10 cellular contexts compared by ENCODE assay signal in genomic region chr2:46982356-46983064, GRCh38. TPM values are rescaled to one million over a fixed set of nuclear protein-coding genes. Genes with fewer than 3 reads are reported as not detected.
DNase-seq lines count a peak whose midpoint lies in the region; ATAC-seq, FAIRE-seq and TF ChIP-seq lines count a peak whose summit lies in the region.
"Had no signal": no experiment of that assay in that cellular context is flagged by ENCODE, and none has a peak within 500 bp of the region (broad histone marks: within the 10 kb centered on the region; RNA-seq: fewer than 3 reads in every experiment).

No MANE protein-coding gene starts in this region.

- BruUV-seq in K562 (replicated peaks; lab: Mats Ljungman, UMichigan), result no TSS peak

- no peak for FAIRE-seq in K562 (lab: Jason Lieb, UNC)

- peak overlapping the region in 1 of 10 donors; percentile 42 for H3K4me3 Mint-ChIP-seq in naive thymus-derived CD8-positive, alpha-beta T cell
- H3K4me3 Mint-ChIP-seq: nephron progenitor cell had no signal

- no peak for TF ChIP-seq EP300 in K562 (IDR thresholded peaks at IDR 0.05; ENCODE audit: low read length)

- no peak for TF ChIP-seq CTCF in K562 (IDR thresholded peaks at IDR 0.05 in 2 of 3, conservative IDR thresholded peaks at IDR 0.05 in 1 of 3; ENCODE audit: insufficient read depth in 2 of 3, low read depth in 1 of 3, low read length in 3 of 3)

- intact Hi-C loops in K562 (cut with micrococcal nuclease), result no loop called here
- intact Hi-C loops in head of caudate nucleus (cut with DNase I), result no loop called here

- no peak overlapping the region for H3K4me2 ChIP-seq in K562 (ENCODE audit: insufficient read depth, low read length)

- no peaks in the 10 kb centered on the region for H3K9me3 Mint-ChIP-seq in naive thymus-derived CD8-positive, alpha-beta T cell
- H3K9me3 Mint-ChIP-seq: nephron progenitor cell had no signal

- CTCF ChIA-PET in K562 (lab: Yijun Ruan, JAX; ENCODE audit: low intra/inter-chr PET ratio), result no interaction called here

- no peaks in the 10 kb centered on the region for H3K9me3 ChIP-seq in K562 (replicated peaks; ENCODE audit: control insufficient read depth, insufficient read depth, low read depth, low read length)

- H3K36me3 Mint-ChIP-seq in naive thymus-derived CD8-positive, alpha-beta T cell, result peaks cover 0 to 24% (median 1%) of the 10 kb centered on the region in 3 donors

- no peak for DNase-seq in Jurkat, Clone E6-1 (ENCODE audit: low read depth, low spot score)
- DNase-seq in K562 (ENCODE audit: extremely low read depth in 1 of 4, low spot score in 3 of 4), result no peak
- DNase-seq in stimulated activated CD8-positive, alpha-beta memory T cell treated with anti-CD3 and anti-CD28 coated beads, Interleukin-4, amount 100 ng/mL, for 48 hours, result peak; percentile 42
- no peak for DNase-seq in naive thymus-derived CD8-positive, alpha-beta T cell
- no peak for DNase-seq in head of caudate nucleus
- no peak for DNase-seq in HT-29 (ENCODE audit: low spot score)
- DNase-seq: NCI-H1092 treated with DMSO at 0.1 percent for 48 hours; nephron progenitor cell; stimulated activated CD4-positive, alpha-beta T cell treated with anti-CD3 and anti-CD28 coated beads, Interleukin-4, amount 100 ng/mL, for 24 hours had no signal

- peaks cover 34 to 90% (median 53%) of the 10 kb centered on the region in 4 donors for H3K4me1 Mint-ChIP-seq in naive thymus-derived CD8-positive, alpha-beta T cell

- no peaks in the 10 kb centered on the region for H3K27me3 Mint-ChIP-seq in naive thymus-derived CD8-positive, alpha-beta T cell

- H3K4me1 ChIP-seq in K562 (replicated peaks in 1 of 2; ENCODE audit: control insufficient read depth in 2 of 2, insufficient read depth in 2 of 2, low read length in 2 of 2), result peaks cover 58 to 60% of the 10 kb centered on the region in 2 experiments

- no peaks in the 10 kb centered on the region for H3K9me1 ChIP-seq in K562 (ENCODE audit: control insufficient read depth, insufficient read depth, low read length)

- no peaks in the 10 kb centered on the region for H4K20me1 ChIP-seq in K562 (replicated peaks; ENCODE audit: control insufficient read depth, insufficient read depth, low read length)

- TF ChIP-seq RAD21 in K562 (CRISPR knock-in tag; conservative IDR thresholded peaks at IDR 0.05 in 1 of 2, IDR thresholded peaks at IDR 0.05 in 1 of 2), result no peak

- no peak for ATAC-seq in K562
- no peak for ATAC-seq in naive thymus-derived CD8-positive, alpha-beta T cell

- no peak for TF ChIP-seq POLR2A in K562 (conservative IDR thresholded peaks at IDR 0.05)

- peak overlapping the region in 5 of 10 donors; percentile 56 to 94 (median 87) for H3K27ac Mint-ChIP-seq in naive thymus-derived CD8-positive, alpha-beta T cell

- H2AFZ ChIP-seq in K562 (ENCODE audit: low read depth, low read length), result no peak overlapping the region

- H3K79me2 ChIP-seq in K562 (ENCODE audit: control insufficient read depth, insufficient read depth, low read length), result no peaks in the 10 kb centered on the region

- 80% methylated on average over 5 of the region's 5 CpGs for WGBS in K562 (ENCODE audit: insufficient coverage, low coverage, missing lambda C conversion rate)

- H3K9ac ChIP-seq in K562 (ENCODE audit: insufficient read depth in 1 of 2, low read depth in 2 of 2, low read length in 2 of 2), result peak overlapping the region in 1 of 2 experiments; percentile 60; a peak in 1 of 4 replicates

- in situ Hi-C loops in K562 (cut with MboI), result no loop called here

- H3K36me3 ChIP-seq in K562 (ENCODE audit: control insufficient read depth, insufficient read depth, low read length), result peaks cover 19% of the 10 kb centered on the region; the same call in 2 of the 3 replicates

- peak overlapping the region; percentile 26; the same call in 1 of the 2 replicates for H3K4me3 ChIP-seq in GM08714 (ENCODE audit: low read length)
- peak overlapping the region; percentile 27 for H3K4me3 ChIP-seq in Jurkat, Clone E6-1 (ENCODE audit: low read length)
- no peak overlapping the region for H3K4me3 ChIP-seq in K562

- H3K27ac ChIP-seq in K562 (ENCODE audit: extremely low read depth, low read depth, low read length), result peak overlapping the region; percentile 40; the same call in 2 of the 3 replicates

- POLR2A ChIA-PET in K562 (lab: Yijun Ruan, JAX), result interaction anchor here (0.6 to 1.1 kb wide), 5 partner anchors 9 to 340 kb away, joined by 3 to 4 read pairs (median 4); no protein-coding TSS in a partner anchor
- POLR2A ChIA-PET in naive thymus-derived CD8-positive, alpha-beta T cell (lab: Charles Lee), result interaction anchor here (0.8 to 1.1 kb wide), 2 partner anchors 38 to 364 kb away, joined by 3 to 4 read pairs; no protein-coding TSS in a partner anchor

- no peaks in the 10 kb centered on the region for H3K27me3 ChIP-seq in K562 (ENCODE audit: control insufficient read depth in 2 of 2, insufficient read depth in 2 of 2, low read length in 2 of 2)

TF ChIP-seq in K562, 482 proteins besides CTCF, POLR2A, EP300 and RAD21:
- peak; percentile 48; the same call in 1 of the 2 replicates for TF ChIP-seq ZNF121 (CRISPR knock-in tag; conservative IDR thresholded peaks at IDR 0.05)
- TF ChIP-seq FOXP1 (CRISPR knock-in tag; IDR thresholded peaks at IDR 0.05), result no peak

RNA-seq across cellular contexts. Expression of gene TTC7A, which starts 41.5 kb away (rescaled TPM):
- 13.0 TPM for polyA plus RNA-seq in Jurkat, Clone E6-1 (2012; ENCODE audit: insufficient read depth, insufficient read length)
- total RNA-seq in K562 (2011; cell fraction: chromatin; rRNA removed; ENCODE audit: low replicate concordance), result 30.2 and 61.4 TPM in 2 replicates
- total RNA-seq in K562 (2011; cell fraction: nucleolus; rRNA removed), result 25.0 and 33.5 TPM in 2 replicates
- 22.7 and 28.2 TPM in 2 replicates for total RNA-seq in K562 (2011; cell fraction: nucleoplasm; rRNA removed)
- 9.3 and 10.9 TPM in 2 replicates for total RNA-seq in K562 (2014; rRNA removed)
- 4.2 and 4.8 TPM in 2 replicates for total RNA-seq in K562 (2014; rRNA removed; fragmentation: Illumina TruSeq; extraction: Trizol)
- total RNA-seq in K562 (2015; rRNA removed; fragmentation: Illumina TruSeq; extraction: Trizol), result 5.8 and 5.9 TPM in 2 replicates
- total RNA-seq in K562 (2021), result 14.5 and 15.0 TPM in 2 replicates
- 7.1 and 9.3 TPM in 2 replicates for polyA plus RNA-seq in K562 (2011; rRNA removed)
- polyA plus RNA-seq in K562 (2011; cell fraction: cytosol; rRNA removed), result 5.9 and 9.1 TPM in 2 replicates
- polyA plus RNA-seq in K562 (2011; cell fraction: nucleus; rRNA removed), result 26.0 and 36.1 TPM in 2 replicates
- polyA plus RNA-seq in K562 (2012), result 10.1 and 12.3 TPM in 2 replicates
- 7.7 and 8.8 TPM in 2 replicates for polyA plus RNA-seq in K562 (2014; fragmentation: Illumina TruSeq; extraction: Trizol)
- under 1 TPM; 0.68 to 0.70 TPM for polyA plus RNA-seq in K562 (2014; fragmentation: Nextera tagmentation; extraction: Ambion mirVana)
- polyA plus RNA-seq in K562 (2014; rRNA removed), result 6.8 and 7.7 TPM in 2 replicates
- 7.8 and 7.9 TPM in 2 replicates for polyA minus RNA-seq in K562 (2011; rRNA and poly(A)+ RNA removed)
- 5.4 and 8.4 TPM in 2 replicates for polyA minus RNA-seq in K562 (2011; cell fraction: cytosol; rRNA and poly(A)+ RNA removed)
- 16.6 and 18.9 TPM in 2 replicates for polyA minus RNA-seq in K562 (2011; cell fraction: nucleus; rRNA and poly(A)+ RNA removed)
- total RNA-seq in naive thymus-derived CD8-positive, alpha-beta T cell, result 10 to 100 TPM; 40.6 to 44.9 TPM
- polyA plus RNA-seq in naive thymus-derived CD8-positive, alpha-beta T cell, result 10 to 100 TPM in 1 of 3 donors, 1 to 10 TPM in 2; 6.2 to 16.2 (median 9.3) TPM
- total RNA-seq in HT-29 (2014; rRNA removed; shearing (Covaris generic)), result 21.2 and 23.5 TPM in 2 replicates
